9 cellular contexts compared by ENCODE assay signal in the genomic region with DNA sequence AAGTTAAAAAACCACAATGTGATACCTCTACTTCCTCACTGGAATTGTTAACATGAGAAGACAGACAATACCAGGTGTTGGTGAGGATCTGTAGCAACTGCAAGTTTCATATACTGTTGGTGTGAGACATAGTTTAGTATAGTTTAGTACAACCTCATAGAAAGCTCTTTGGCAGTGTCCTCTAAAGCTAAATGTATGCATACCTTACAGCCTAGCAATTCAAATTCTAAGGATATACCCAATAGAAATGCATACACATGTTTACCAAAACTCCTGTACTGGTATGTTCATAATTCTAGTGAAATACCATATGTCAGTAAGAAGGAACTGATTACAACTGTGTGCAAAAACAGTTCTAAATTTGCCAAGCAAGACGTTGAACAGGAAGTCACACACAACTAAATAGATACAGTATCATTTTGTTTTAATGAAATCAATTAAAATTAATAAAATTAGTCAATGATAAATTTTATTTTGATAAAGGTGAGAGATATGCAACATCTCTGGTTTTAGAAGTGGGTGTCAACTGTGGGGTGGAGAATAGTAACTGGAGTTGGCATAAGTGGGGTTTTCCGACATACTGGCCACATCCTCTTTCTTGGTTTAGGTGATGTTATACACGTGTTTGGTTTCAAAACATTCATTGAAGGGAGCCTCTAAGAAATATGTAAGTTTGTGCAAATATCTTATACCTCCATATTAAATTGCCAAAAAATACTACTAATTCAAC.
DNase-seq lines count a peak whose midpoint lies in the region; ATAC-seq and TF ChIP-seq lines count a peak whose summit lies in the region.
"Had no signal": no experiment of that assay in that cellular context is flagged by ENCODE, and none has a peak within 500 bp of the region (broad histone marks: within the 10 kb centered on the region; RNA-seq: fewer than 3 reads in every experiment).

No MANE protein-coding gene starts in this region.

- POLR2A ChIA-PET in WTC11 (lab: Charles Lee) = no interaction called here

- H3K27me3 Mint-ChIP-seq in activated naive CD8-positive, alpha-beta T cell treated with anti-CD3 and anti-CD28 coated beads for 36 hours = no peaks in the 10 kb centered on the region
- H3K27me3 Mint-ChIP-seq in glutamatergic neuron (ENCODE audit: unreplicated experiment) (no peaks in the 10 kb centered on the region), WTC11 (ENCODE audit: low read depth) (no peaks in the 10 kb centered on the region)

- peaks cover under 1% of the 10 kb centered on the region for H3K36me3 Mint-ChIP-seq in activated naive CD8-positive, alpha-beta T cell treated with anti-CD3 and anti-CD28 coated beads for 36 hours
- H3K36me3 Mint-ChIP-seq in glutamatergic neuron (ENCODE audit: unreplicated experiment) (no peaks in the 10 kb centered on the region), WTC11 (no peaks in the 10 kb centered on the region)

- DNase-seq in GM10266 (ENCODE audit: extremely low spot score) (peak; percentile 23), NCI-H146 (lab: John Stamatoyannopoulos, UW) (no peak), NCI-H446 (lab: John Stamatoyannopoulos, UW) (no peak), glutamatergic neuron (no peak), WTC11 (ENCODE audit: low spot score) (no peak)
- DNase-seq in activated naive CD8-positive, alpha-beta T cell treated with anti-CD3 and anti-CD28 coated beads for 36 hours = peak; percentile 29

- H3K27ac Mint-ChIP-seq in activated naive CD8-positive, alpha-beta T cell treated with anti-CD3 and anti-CD28 coated beads for 36 hours = peak overlapping the region; percentile 71
- H3K27ac Mint-ChIP-seq in glutamatergic neuron (ENCODE audit: unreplicated experiment) = no peak overlapping the region
- no peak overlapping the region for H3K27ac Mint-ChIP-seq in WTC11

- peaks cover 4% of the 10 kb centered on the region for H3K9me3 Mint-ChIP-seq in activated naive CD8-positive, alpha-beta T cell treated with anti-CD3 and anti-CD28 coated beads for 36 hours
- H3K9me3 Mint-ChIP-seq in glutamatergic neuron (ENCODE audit: unreplicated experiment) (no peaks in the 10 kb centered on the region), WTC11 (peaks cover 9% of the 10 kb centered on the region)
- H3K9me3 Mint-ChIP-seq: neural crest cell had no signal

- ATAC-seq in GM21367 (IDR thresholded peaks at IDR 0.05; ENCODE audit: unreplicated experiment) = peak; percentile 88
- ATAC-seq in HG03565 (IDR thresholded peaks at IDR 0.05; ENCODE audit: unreplicated experiment) = peak; percentile 79
- no peak for ATAC-seq in WTC11

- CTCF ChIA-PET in WTC11 (lab: Charles Lee) = no interaction called here

- H3K4me1 Mint-ChIP-seq in activated naive CD8-positive, alpha-beta T cell treated with anti-CD3 and anti-CD28 coated beads for 36 hours = peaks cover 19% of the 10 kb centered on the region
- H3K4me1 Mint-ChIP-seq in glutamatergic neuron (ENCODE audit: low read depth, unreplicated experiment) = peaks cover 3% of the 10 kb centered on the region
- no peaks in the 10 kb centered on the region for H3K4me1 Mint-ChIP-seq in WTC11
- H3K4me1 Mint-ChIP-seq: neural crest cell had no signal

- TF ChIP-seq CTCF in GM10266 (IDR thresholded peaks at IDR 0.05; ENCODE audit: control insufficient read depth, insufficient read depth, low read depth, missing control alignments) (no peak), glutamatergic neuron (IDR thresholded peaks at IDR 0.05; ENCODE audit: partially characterized antibody, unreplicated experiment) (no peak), WTC11 (IDR thresholded peaks at IDR 0.05) (no peak)

- H3K4me3 Mint-ChIP-seq in activated naive CD8-positive, alpha-beta T cell treated with anti-CD3 and anti-CD28 coated beads for 36 hours = no peak overlapping the region
- H3K4me3 Mint-ChIP-seq in glutamatergic neuron (ENCODE audit: unreplicated experiment) (no peak overlapping the region), WTC11 (no peak overlapping the region)
- H3K4me3 Mint-ChIP-seq: neural crest cell had no signal

TF ChIP-seq in WTC11, 78 proteins besides CTCF, POLR2A, EP300 and RAD21:
- no peak for TF ChIP-seq E2F5 (CRISPR knock-in tag; IDR thresholded peaks at IDR 0.05)
- TF ChIP-seq SP1 (CRISPR knock-in tag; conservative IDR thresholded peaks at IDR 0.05) = no peak
- TF ChIP-seq ZNF416 (CRISPR knock-in tag; IDR thresholded peaks at IDR 0.05) = no peak
- TF ChIP-seq FOXK1 (CRISPR knock-in tag; IDR thresholded peaks at IDR 0.05) = no peak
- no peak for TF ChIP-seq NR1H2 (CRISPR knock-in tag; IDR thresholded peaks at IDR 0.05)
- no peak for TF ChIP-seq ZNF396 (CRISPR knock-in tag; IDR thresholded peaks at IDR 0.05; ENCODE audit: borderline replicate concordance)
- TF ChIP-seq MXD4 (CRISPR knock-in tag; IDR thresholded peaks at IDR 0.05; ENCODE audit: borderline replicate concordance) = no peak

Comparison
In these comparisons a context has a peak if more than half of its experiments do, and no peak if none do; other contexts are left out.
1. DNase-seq: peak in GM10266 (single experiment) and activated naive CD8-positive, alpha-beta T cell treated with anti-CD3 and anti-CD28 coated beads for 36 hours (single experiment); none in NCI-H146 (single experiment), NCI-H446 (0 of 2), glutamatergic neuron (single experiment) and WTC11 (single experiment).